24 cellular contexts compared by ENCODE assay signal in genomic region chr16:5560084-5560483, GRCh38.
DNase-seq lines count a peak whose midpoint lies in the region; ATAC-seq and TF ChIP-seq lines count a peak whose summit lies in the region.
"Had no signal": no experiment of that assay in that cellular context is flagged by ENCODE, and none has a peak within 500 bp of the region (broad histone marks: within the 10 kb centered on the region; RNA-seq: fewer than 3 reads in every experiment).

No MANE protein-coding gene starts in this region.

- no peak overlapping the region for H3K4me3 Mint-ChIP-seq in activated CD4-positive, alpha-beta memory T cell treated with anti-CD3 and anti-CD28 coated beads for 36 hours
- H3K4me3 Mint-ChIP-seq in activated CD4-positive, alpha-beta memory T cell treated with anti-CD3 and anti-CD28 coated beads, Interleukin-2, amount 10 ng/mL, durations not matched to agents 7 days and 5 days = no peak overlapping the region
- H3K4me3 Mint-ChIP-seq: activated T-cell treated with anti-CD3 and anti-CD28 coated beads, Interleukin-2, amount 50 U/mL, for 24 hours; naive thymus-derived CD8-positive, alpha-beta T cell had no signal

- H2AFZ ChIP-seq in OCI-LY7 (ENCODE audit: low read length) = peak overlapping the region; percentile 58; the same call in 1 of the 2 replicates

- no TSS peak for BruUV-seq in OCI-LY7 (replicated peaks; lab: Mats Ljungman, UMichigan)

- no peak for TF ChIP-seq EP300 in tibial nerve (IDR thresholded peaks at IDR 0.05)

- no CpG with 5 or more reads among the region's 2 CpGs for WGBS in mesendoderm (ENCODE audit: extremely low coverage, insufficient coverage, low lambda C conversion rate)
- WGBS in tibial nerve, 2 donors = 77 to 91% methylated on average over 1 of the region's 2 CpGs

- no peaks in the 10 kb centered on the region for H3K27me3 ChIP-seq in mesendoderm (ENCODE audit: insufficient read depth, low read length, poor library complexity)
- no peaks in the 10 kb centered on the region for H3K27me3 ChIP-seq in tibial nerve
- H3K27me3 ChIP-seq: adrenal gland, BE2C, body of pancreas had no signal

- H3K9me2 ChIP-seq in OCI-LY7 (ENCODE audit: insufficient read depth, low read length) = no peaks in the 10 kb centered on the region

- no peak for TF ChIP-seq POLR2A in tibial nerve (IDR thresholded peaks at IDR 0.05)

- no peaks in the 10 kb centered on the region for H3K27me3 Mint-ChIP-seq in activated CD4-positive, alpha-beta memory T cell treated with anti-CD3 and anti-CD28 coated beads for 36 hours
- H3K27me3 Mint-ChIP-seq in activated CD4-positive, alpha-beta memory T cell treated with anti-CD3 and anti-CD28 coated beads, Interleukin-2, amount 10 ng/mL, durations not matched to agents 7 days and 5 days = no peaks in the 10 kb centered on the region
- H3K27me3 Mint-ChIP-seq: activated T-cell treated with anti-CD3 and anti-CD28 coated beads, Interleukin-2, amount 50 U/mL, for 24 hours had no signal

- no peaks in the 10 kb centered on the region for H3K79me1 ChIP-seq in mesendoderm (ENCODE audit: low read length)

- H3K27ac ChIP-seq in OCI-LY7 (ENCODE audit: low read depth, low read length, poor library complexity, severe bottlenecking) = no peak overlapping the region
- H3K27ac ChIP-seq in mesendoderm (ENCODE audit: low read depth, low read length) = no peak overlapping the region
- H3K27ac ChIP-seq in tibial nerve = no peak overlapping the region
- H3K27ac ChIP-seq: adrenal gland, body of pancreas, dorsolateral prefrontal cortex, thoracic aorta had no signal

- H3K18ac ChIP-seq in mesendoderm (ENCODE audit: low read length) = no peak overlapping the region

- no peak overlapping the region for H4K8ac ChIP-seq in mesendoderm (ENCODE audit: low read depth, low read length)

- no peaks in the 10 kb centered on the region for H3K4me1 ChIP-seq in OCI-LY7 (ENCODE audit: insufficient read depth, low read length, poor library complexity, severe bottlenecking)
- H3K4me1 ChIP-seq in mesendoderm (ENCODE audit: control insufficient read depth, low read depth, low read length) = no peaks in the 10 kb centered on the region
- H3K4me1 ChIP-seq in tibial nerve = no peaks in the 10 kb centered on the region
- H3K4me1 ChIP-seq: adrenal gland, BE2C, body of pancreas had no signal

- no peak overlapping the region for H4K5ac ChIP-seq in mesendoderm (ENCODE audit: low read length)

- no peak overlapping the region for H2AK5ac ChIP-seq in mesendoderm (ENCODE audit: low read length)

- no peak overlapping the region for H3K4me3 ChIP-seq in Jurkat, Clone E6-1 (ENCODE audit: low read length)
- H3K4me3 ChIP-seq in OCI-LY7 (ENCODE audit: low read depth, low read length, poor library complexity, severe bottlenecking) (no peak overlapping the region), mesendoderm (ENCODE audit: low read length) (no peak overlapping the region), tibial nerve (no peak overlapping the region)
- H3K4me3 ChIP-seq: adrenal gland, body of pancreas, dorsolateral prefrontal cortex, thoracic aorta had no signal

- no peaks in the 10 kb centered on the region for H3K36me3 Mint-ChIP-seq in activated CD4-positive, alpha-beta memory T cell treated with anti-CD3 and anti-CD28 coated beads for 36 hours
- H3K36me3 Mint-ChIP-seq in activated CD4-positive, alpha-beta memory T cell treated with anti-CD3 and anti-CD28 coated beads, Interleukin-2, amount 10 ng/mL, durations not matched to agents 7 days and 5 days (ENCODE audit: low read depth) = no peaks in the 10 kb centered on the region
- H3K36me3 Mint-ChIP-seq: naive thymus-derived CD8-positive, alpha-beta T cell had no signal

- DNase-seq in activated CD4-positive, alpha-beta memory T cell treated with anti-CD3 and anti-CD28 coated beads for 36 hours = peak; percentile 13
- DNase-seq in activated CD4-positive, alpha-beta memory T cell treated with anti-CD3 and anti-CD28 coated beads, Interleukin-2, amount 10 ng/mL, durations not matched to agents 7 days and 5 days = no peak
- peak; percentile 9 for DNase-seq in Jurkat, Clone E6-1 (ENCODE audit: low read depth, low spot score)
- DNase-seq in OCI-LY7 (ENCODE audit: low spot score) = peak; percentile 1
- peak; percentile 48 for DNase-seq in mesendoderm
- no peak for DNase-seq in tibial nerve (ENCODE audit: low spot score in 2 of 2)
- no peak for DNase-seq in Ammon's horn (ENCODE audit: low spot score)
- DNase-seq: activated CD4-positive, CD25-positive, alpha-beta regulatory T cell treated with anti-CD3 and anti-CD28 coated beads, Interleukin-2, amount 50 U/mL, for 72 hours; activated gamma-delta T cell treated with Interleukin-2 at 50 U/mL for 16 hours; activated T-cell treated with anti-CD3 and anti-CD28 coated beads, Interleukin-2, amount 50 U/mL, for 24 hours; adrenal gland; BE2C; body of pancreas; cerebellar nuclear complex; dorsolateral prefrontal cortex; KBM-7; midbrain; naive thymus-derived CD8-positive, alpha-beta T cell; NCI-H1092; NCI-H187; nucleus accumbens; stimulated activated naive CD4-positive, alpha-beta T cell treated with Interleukin-2 at 50 U/mL for 16 hours had no signal

- H3K27ac Mint-ChIP-seq in activated CD4-positive, alpha-beta memory T cell treated with anti-CD3 and anti-CD28 coated beads for 36 hours = no peak overlapping the region
- no peak overlapping the region for H3K27ac Mint-ChIP-seq in activated CD4-positive, alpha-beta memory T cell treated with anti-CD3 and anti-CD28 coated beads, Interleukin-2, amount 10 ng/mL, durations not matched to agents 7 days and 5 days
- H3K27ac Mint-ChIP-seq: activated T-cell treated with anti-CD3 and anti-CD28 coated beads, Interleukin-2, amount 50 U/mL, for 24 hours; naive thymus-derived CD8-positive, alpha-beta T cell had no signal

- POLR2A ChIA-PET in activated CD4-positive, alpha-beta memory T cell treated with anti-CD3 and anti-CD28 coated beads for 36 hours (lab: Charles Lee) = no interaction called here
- POLR2A ChIA-PET in activated CD4-positive, alpha-beta memory T cell treated with anti-CD3 and anti-CD28 coated beads, Interleukin-2, amount 10 ng/mL, durations not matched to agents 7 days and 5 days (lab: Charles Lee) = no interaction called here
- POLR2A ChIA-PET in OCI-LY7 (lab: Charles Lee) = no interaction called here

- H3K4me1 Mint-ChIP-seq in activated CD4-positive, alpha-beta memory T cell treated with anti-CD3 and anti-CD28 coated beads for 36 hours (ENCODE audit: low read depth) = no peaks in the 10 kb centered on the region
- no peaks in the 10 kb centered on the region for H3K4me1 Mint-ChIP-seq in activated CD4-positive, alpha-beta memory T cell treated with anti-CD3 and anti-CD28 coated beads, Interleukin-2, amount 10 ng/mL, durations not matched to agents 7 days and 5 days

- no peak overlapping the region for H3K4ac ChIP-seq in mesendoderm (ENCODE audit: low read depth, low read length)

- no peak overlapping the region for H3K23ac ChIP-seq in mesendoderm (ENCODE audit: low read length)

- ATAC-seq in HG02870 (IDR thresholded peaks at IDR 0.05; ENCODE audit: unreplicated experiment) = no peak
- ATAC-seq: body of pancreas; naive thymus-derived CD8-positive, alpha-beta T cell had no signal

- H3K56ac ChIP-seq in mesendoderm (ENCODE audit: low read length) = no peak overlapping the region

- peaks cover 16% of the 10 kb centered on the region for H3K9me3 Mint-ChIP-seq in activated CD4-positive, alpha-beta memory T cell treated with anti-CD3 and anti-CD28 coated beads for 36 hours
- peaks cover 22% of the 10 kb centered on the region for H3K9me3 Mint-ChIP-seq in activated CD4-positive, alpha-beta memory T cell treated with anti-CD3 and anti-CD28 coated beads, Interleukin-2, amount 10 ng/mL, durations not matched to agents 7 days and 5 days

- intact Hi-C loops in activated CD4-positive, alpha-beta memory T cell treated with anti-CD3 and anti-CD28 coated beads for 36 hours (cut with micrococcal nuclease) = no loop called here
- intact Hi-C loops in OCI-LY7 (cut with micrococcal nuclease; ENCODE audit: unreplicated experiment) = no loop called here

- H2BK120ac ChIP-seq in mesendoderm (ENCODE audit: low read depth, low read length) = no peak overlapping the region

- CTCF ChIA-PET in activated CD4-positive, alpha-beta memory T cell treated with anti-CD3 and anti-CD28 coated beads for 36 hours (lab: Charles Lee) = no interaction called here
- CTCF ChIA-PET in activated CD4-positive, alpha-beta memory T cell treated with anti-CD3 and anti-CD28 coated beads, Interleukin-2, amount 10 ng/mL, durations not matched to agents 7 days and 5 days (lab: Charles Lee) = no interaction called here
- CTCF ChIA-PET in OCI-LY7 (lab: Charles Lee; ENCODE audit: unreplicated experiment) = no interaction called here

- H3K79me2 ChIP-seq in OCI-LY7 (ENCODE audit: insufficient read depth, low read depth, low read length) (no peaks in the 10 kb centered on the region), mesendoderm (ENCODE audit: control insufficient read depth, insufficient read depth, low read length) (no peaks in the 10 kb centered on the region)

- no peaks in the 10 kb centered on the region for H3K9me3 ChIP-seq in OCI-LY7 (ENCODE audit: low read length)
- no peaks in the 10 kb centered on the region for H3K9me3 ChIP-seq in tibial nerve
- H3K9me3 ChIP-seq: adrenal gland, BE2C, body of pancreas, thoracic aorta had no signal

- no peak overlapping the region for H2BK15ac ChIP-seq in mesendoderm (replicated peaks; ENCODE audit: low read depth)

- TF ChIP-seq CTCF in OCI-LY7 (conservative IDR thresholded peaks at IDR 0.05; ENCODE audit: low read length) = no peak
- no peak for TF ChIP-seq CTCF in tibial nerve (IDR thresholded peaks at IDR 0.05)

- H4K20me1 ChIP-seq in OCI-LY7 (ENCODE audit: insufficient read depth, low read length) = no peaks in the 10 kb centered on the region

- H3K36me3 ChIP-seq in OCI-LY7 (ENCODE audit: insufficient read depth, low read length) = no peaks in the 10 kb centered on the region
- no peaks in the 10 kb centered on the region for H3K36me3 ChIP-seq in mesendoderm (ENCODE audit: control insufficient read depth, insufficient read depth, low read length)
- H3K36me3 ChIP-seq in tibial nerve = no peaks in the 10 kb centered on the region
- H3K36me3 ChIP-seq: adrenal gland, BE2C, thoracic aorta had no signal

- no peak overlapping the region for H3K9ac ChIP-seq in mesendoderm (ENCODE audit: low read length)

- no peak overlapping the region for H2BK5ac ChIP-seq in mesendoderm (ENCODE audit: low read length)

- no peak overlapping the region for H3K4me2 ChIP-seq in OCI-LY7 (ENCODE audit: low read length)
- H3K4me2 ChIP-seq in mesendoderm (ENCODE audit: low read length) = no peak overlapping the region

Comparison
In these comparisons a context has a peak if more than half of its experiments do, and no peak if none do; other contexts are left out.
1. DNase-seq: peak in activated CD4-positive, alpha-beta memory T cell treated with anti-CD3 and anti-CD28 coated beads for 36 hours (single experiment), Jurkat, Clone E6-1 (single experiment), OCI-LY7 (single experiment) and mesendoderm (single experiment); none in activated CD4-positive, alpha-beta memory T cell treated with anti-CD3 and anti-CD28 coated beads, Interleukin-2, amount 10 ng/mL, durations not matched to agents 7 days and 5 days (single experiment), tibial nerve (0 of 2) and Ammon's horn (single experiment).